ENCODE assay signal across 8 cellular contexts in genomic region chrX:101931494-101932248, GRCh38.
DNase-seq lines count a peak whose midpoint lies in the region; TF ChIP-seq lines count a peak whose summit lies in the region.

Gene ZMAT1, minus strand, starts transcription at chrX:101932027. Its CDS starts 19 bp downstream, at chrX:101932008.

- H3K27ac ChIP-seq in substantia nigra (ENCODE audit: low read depth, low read length, poor library complexity, severe bottlenecking): peak within 1 kb of the TSS; percentile 76

- TF ChIP-seq CTCF in LNCaP clone FGC (IDR thresholded peaks at IDR 0.05; ENCODE audit: control insufficient read depth, extremely low read depth, insufficient read depth): no peak

- DNase-seq in ELF-1 (ENCODE audit: low read depth, low spot score) (peak; percentile 97), GOT3 (lab: John Stamatoyannopoulos, UW) (peak; percentile 1), LNCaP clone FGC (ENCODE audit: low read depth) (peak; percentile 78), SHP77 treated with DMSO at 0.1 percent for 48 hours (lab: John Stamatoyannopoulos, UW) (peak; percentile 6), germinal center (ENCODE audit: low spot score) (peak; percentile 82), non-pigmented ciliary epithelial cell (ENCODE audit: low read depth) (peak; percentile 40), substantia nigra (lab: John Stamatoyannopoulos, UW) (peak; percentile 14 to 89 (median 72))
- peak; percentile 86 for DNase-seq in activated gamma-delta T cell treated with anti-CD3 and anti-CD28 coated beads, Interleukin-2, amount 50 U/mL, for 16 hours (ENCODE audit: low read depth)

- H3K4me3 ChIP-seq in LNCaP clone FGC (ENCODE audit: low read depth, low read length): peak within 1 kb of the TSS; percentile 50

Comparison
In these comparisons a context has a peak if more than half of its experiments do, and no peak if none do; other contexts are left out.
1. Peak in every context shown above with its lines: DNase-seq, H3K4me3 ChIP-seq and H3K27ac ChIP-seq.
2. DNase-seq: peak in every context shown above with its lines; median percentile 97 in ELF-1; 86 in activated gamma-delta T cell treated with anti-CD3 and anti-CD28 coated beads, Interleukin-2, amount 50 U/mL, for 16 hours; 82 in germinal center; 78 in LNCaP clone FGC; 72 in substantia nigra; 40 in non-pigmented ciliary epithelial cell; 6 in SHP77 treated with DMSO at 0.1 percent for 48 hours; 1 in GOT3.